Comparison of ENCODE assay signal across 8 cellular contexts in genomic region chr1:225817611-225818061, GRCh38. TPM values are rescaled to one million over a fixed set of nuclear protein-coding genes. Genes with fewer than 3 reads are reported as not detected.
DNase-seq lines count a peak whose midpoint lies in the region; ATAC-seq and TF ChIP-seq lines count a peak whose summit lies in the region.

No MANE protein-coding gene starts in this region.

- no peaks in the 10 kb centered on the region for H3K9me3 ChIP-seq in BLaER1 treated with 17β-estradiol and CSF1 and Interleukin-3, amounts not matched to agents 10 nM and 100 nM (replicated peaks in 1 of 11)
- H3K9me3 ChIP-seq in MG63 = no peaks in the 10 kb centered on the region

- peaks cover 13% of the 10 kb centered on the region for H3K4me1 Mint-ChIP-seq in stimulated activated naive CD8-positive, alpha-beta T cell treated with anti-CD3 and anti-CD28 coated beads, Interleukin-15, amount 100 ng/mL, for 72 hours

- peak overlapping the region in 9 of 11 experiments; percentile 42 to 80 (median 65); a peak in 19 of 22 replicates for H3K27ac ChIP-seq in BLaER1 treated with 17β-estradiol and CSF1 and Interleukin-3, amounts not matched to agents 10 nM and 100 nM
- peak overlapping the region; percentile 91 for H3K27ac ChIP-seq in caudate nucleus (ENCODE audit: low read depth, low read length)

- peak overlapping the region; percentile 61 to 63 for H3K27ac Mint-ChIP-seq in stimulated activated naive CD8-positive, alpha-beta T cell treated with anti-CD3 and anti-CD28 coated beads, Interleukin-15, amount 100 ng/mL, for 72 hours

- H3K4me2 ChIP-seq in BLaER1 treated with 17β-estradiol and CSF1 and Interleukin-3, amounts not matched to agents 10 nM and 100 nM = peak overlapping the region; percentile 36 to 77 (median 66)

- DNase-seq in MG63 (peak; percentile 96), caudate nucleus (lab: John Stamatoyannopoulos, UW) (peak in 57 of 61 donors; percentile 18 to 97 (median 70)), kidney epithelial cell (ENCODE audit: low read depth) (peak; percentile 69), activated gamma-delta T cell treated with Interleukin-2 at 50 U/mL for 16 hours (no peak)
- DNase-seq in stimulated activated naive CD8-positive, alpha-beta T cell treated with anti-CD3 and anti-CD28 coated beads, Interleukin-15, amount 100 ng/mL, for 72 hours = no peak

- ATAC-seq in stimulated activated naive CD8-positive, alpha-beta T cell treated with anti-CD3 and anti-CD28 coated beads, Interleukin-15, amount 100 ng/mL, for 72 hours = no peak
- no peak for ATAC-seq in HG03442 (IDR thresholded peaks at IDR 0.05; ENCODE audit: unreplicated experiment)
- ATAC-seq in GM18907 (IDR thresholded peaks at IDR 0.05; ENCODE audit: unreplicated experiment) = no peak

- no peak for TF ChIP-seq CTCF in kidney epithelial cell (IDR thresholded peaks at IDR 0.05; ENCODE audit: insufficient read depth, low read length, poor library complexity, severe bottlenecking)

- no peaks in the 10 kb centered on the region for H3K9me3 Mint-ChIP-seq in stimulated activated naive CD8-positive, alpha-beta T cell treated with anti-CD3 and anti-CD28 coated beads, Interleukin-15, amount 100 ng/mL, for 72 hours

- no peak overlapping the region for H3K4me3 Mint-ChIP-seq in stimulated activated naive CD8-positive, alpha-beta T cell treated with anti-CD3 and anti-CD28 coated beads, Interleukin-15, amount 100 ng/mL, for 72 hours

- peaks cover 17 to 33% (median 26%) of the 10 kb centered on the region in 10 experiments for H3K4me1 ChIP-seq in BLaER1 treated with 17β-estradiol and CSF1 and Interleukin-3, amounts not matched to agents 10 nM and 100 nM

- no peaks in the 10 kb centered on the region for H3K36me3 ChIP-seq in BLaER1 treated with 17β-estradiol and CSF1 and Interleukin-3, amounts not matched to agents 10 nM and 100 nM
- H3K36me3 ChIP-seq in MG63 = peaks cover 24% of the 10 kb centered on the region
- no peaks in the 10 kb centered on the region for H3K36me3 ChIP-seq in kidney epithelial cell (ENCODE audit: control insufficient read depth, insufficient read depth, low read length)

- H4K20me1 ChIP-seq in BLaER1 treated with 17β-estradiol and CSF1 and Interleukin-3, amounts not matched to agents 10 nM and 100 nM = peaks cover 0 to 1% (median 0%) of the 10 kb centered on the region in 11 experiments; a peak in 2 of 22 replicates

- no peaks in the 10 kb centered on the region for H3K27me3 Mint-ChIP-seq in stimulated activated naive CD8-positive, alpha-beta T cell treated with anti-CD3 and anti-CD28 coated beads, Interleukin-15, amount 100 ng/mL, for 72 hours

- no peaks in the 10 kb centered on the region for H3K27me3 ChIP-seq in BLaER1 treated with 17β-estradiol and CSF1 and Interleukin-3, amounts not matched to agents 10 nM and 100 nM
- no peaks in the 10 kb centered on the region for H3K27me3 ChIP-seq in MG63
- H3K27me3 ChIP-seq in kidney epithelial cell (ENCODE audit: control insufficient read depth, insufficient read depth, low read length) = no peaks in the 10 kb centered on the region

- H3K9ac ChIP-seq in BLaER1 treated with 17β-estradiol and CSF1 and Interleukin-3, amounts not matched to agents 10 nM and 100 nM = peak overlapping the region in 7 of 11 experiments; percentile 7 to 58 (median 44); a peak in 8 of 22 replicates

- H3K4me3 ChIP-seq in BLaER1 treated with 17β-estradiol and CSF1 and Interleukin-3, amounts not matched to agents 10 nM and 100 nM = no peak overlapping the region
- H3K4me3 ChIP-seq in MG63 = no peak overlapping the region
- H3K4me3 ChIP-seq in kidney epithelial cell (ENCODE audit: low read depth, low read length) = no peak overlapping the region

RNA-seq across cellular contexts. Expression of gene EPHX1, which starts 7.7 kb away (rescaled TPM):
- total RNA-seq in MG63 (2014; rRNA removed; shearing (Covaris generic); ENCODE audit: low replicate concordance) = 80.7 and 111 TPM in 2 replicates
- 23.6 and 24.6 TPM in 2 replicates for total RNA-seq in kidney epithelial cell

RNA-seq across cellular contexts. Expression of gene SRP9, which starts 40.0 kb away (rescaled TPM):
- 509 and 971 TPM in 2 replicates for total RNA-seq in MG63 (2014; rRNA removed; shearing (Covaris generic); ENCODE audit: low replicate concordance)
- total RNA-seq in kidney epithelial cell = 316 and 344 TPM in 2 replicates

Comparison
In these comparisons a context has a peak if more than half of its experiments do, and no peak if none do; other contexts are left out.
1. DNase-seq: peak in MG63 (single experiment), caudate nucleus (57 of 61) and kidney epithelial cell (single experiment); none in stimulated activated naive CD8-positive, alpha-beta T cell treated with anti-CD3 and anti-CD28 coated beads, Interleukin-15, amount 100 ng/mL, for 72 hours (0 of 2) and activated gamma-delta T cell treated with Interleukin-2 at 50 U/mL for 16 hours (single experiment).